Comparison of ENCODE assay signal across 34 cellular contexts in genomic region chr3:77668398-77668797, GRCh38.
"Had no signal": no experiment of that assay in that cellular context is flagged by ENCODE, and none has a peak within 500 bp of the region (broad histone marks: within the 10 kb centered on the region; RNA-seq: fewer than 3 reads in every experiment).

No MANE protein-coding gene starts in this region.

- H3K4me1 Mint-ChIP-seq: activated B cell treated with CpG ODN at 0.5 μM for 24 hours; activated CD4-positive, alpha-beta T cell treated with anti-CD3 and anti-CD28 coated beads, Interleukin-2, amount 10 ng/mL, durations not matched to agents 24 days and 14 days; activated CD8-positive, alpha-beta memory T cell treated with anti-CD3 and anti-CD28 coated beads, Interleukin-2, amount 10 ng/mL, durations not matched to agents 7 days and 5 days; activated naive CD4-positive, alpha-beta T cell treated with anti-CD3 and anti-CD28 coated beads, Interleukin-2, amount 50 U/mL, for 24 hours; activated naive CD8-positive, alpha-beta T cell treated with anti-CD3 and anti-CD28 coated beads for 36 hours; activated naive CD8-positive, alpha-beta T cell treated with anti-CD3 and anti-CD28 coated beads, Interleukin-2, amount 50 U/mL, for 24 hours; T-helper 17 cell had no signal

- H3K36me3 Mint-ChIP-seq: activated CD4-positive, alpha-beta memory T cell treated with anti-CD3 and anti-CD28 coated beads for 36 hours; activated CD8-positive, alpha-beta memory T cell treated with anti-CD3 and anti-CD28 coated beads, Interleukin-2, amount 10 ng/mL, durations not matched to agents 7 days and 5 days; activated naive CD4-positive, alpha-beta T cell treated with anti-CD3 and anti-CD28 coated beads, Interleukin-2, amount 50 U/mL, for 24 hours; activated naive CD8-positive, alpha-beta T cell treated with anti-CD3 and anti-CD28 coated beads for 36 hours had no signal

- H3K27me3 ChIP-seq: adrenal gland, body of pancreas, heart left ventricle had no signal

- H3K27me3 Mint-ChIP-seq: activated B cell treated with CpG ODN at 0.5 μM for 24 hours; activated CD4-positive, alpha-beta memory T cell treated with anti-CD3 and anti-CD28 coated beads for 36 hours; activated CD4-positive, alpha-beta T cell treated with anti-CD3 and anti-CD28 coated beads, Interleukin-2, amount 10 ng/mL, durations not matched to agents 24 days and 14 days; activated CD8-positive, alpha-beta memory T cell treated with anti-CD3 and anti-CD28 coated beads, Interleukin-2, amount 10 ng/mL, durations not matched to agents 7 days and 5 days; activated naive CD4-positive, alpha-beta T cell treated with anti-CD3 and anti-CD28 coated beads, Interleukin-2, amount 50 U/mL, for 24 hours; activated naive CD8-positive, alpha-beta T cell treated with anti-CD3 and anti-CD28 coated beads for 36 hours; activated naive CD8-positive, alpha-beta T cell treated with anti-CD3 and anti-CD28 coated beads, Interleukin-2, amount 50 U/mL, for 24 hours; T-helper 17 cell had no signal

- H3K27ac Mint-ChIP-seq: activated B cell treated with CpG ODN at 0.5 μM for 24 hours; activated CD4-positive, alpha-beta memory T cell treated with anti-CD3 and anti-CD28 coated beads for 36 hours; activated CD4-positive, alpha-beta T cell treated with anti-CD3 and anti-CD28 coated beads, Interleukin-2, amount 10 ng/mL, durations not matched to agents 24 days and 14 days; activated CD8-positive, alpha-beta memory T cell treated with anti-CD3 and anti-CD28 coated beads, Interleukin-2, amount 10 ng/mL, durations not matched to agents 7 days and 5 days; activated CD8-positive, alpha-beta T cell treated with anti-CD3 and anti-CD28 coated beads, Interleukin-2, amount 10 ng/mL, durations not matched to agents 7 days and 5 days; activated naive CD4-positive, alpha-beta T cell treated with anti-CD3 and anti-CD28 coated beads for 36 hours; activated naive CD4-positive, alpha-beta T cell treated with anti-CD3 and anti-CD28 coated beads, Interleukin-2, amount 50 U/mL, for 24 hours; activated naive CD8-positive, alpha-beta T cell treated with anti-CD3 and anti-CD28 coated beads for 36 hours; activated naive CD8-positive, alpha-beta T cell treated with anti-CD3 and anti-CD28 coated beads, Interleukin-2, amount 50 U/mL, for 24 hours; activated T-helper 1 cell treated with anti-CD3 and anti-CD28 coated beads, Interleukin-12 subunit alpha, Interleukin-12 subunit beta, Interleukin-2, Interleukin-4 antibody, amounts not matched to agents 30 ng/mL and 10 ng/mL and 1 ng/mL, durations not matched to agents 14 hours and 24 hours and 36 hours; activated T-helper 2 cell treated with anti-CD3 and anti-CD28 coated beads, Interferon-gamma antibody, Interleukin-2, Interleukin-4, amounts not matched to agents 10 μg/mL and 5 μg/mL and 100 μg/mL, durations not matched to agents 14 hours and 24 hours and 36 hours; T-helper 17 cell; T-helper 2 cell treated with Interferon-gamma antibody and Interleukin-4, amounts not matched to agents 5 μg/mL and 100 μg/mL, for 36 hours had no signal

- FAIRE-seq: colon, endometrium, frontal cortex had no signal

- H3K27ac ChIP-seq: adrenal gland, body of pancreas, heart left ventricle, WERI-Rb-1 had no signal

- DNase-seq: activated B cell treated with CpG ODN at 0.5 μM for 24 hours; activated CD4-positive, alpha-beta memory T cell treated with anti-CD3 and anti-CD28 coated beads for 36 hours; activated CD4-positive, alpha-beta T cell treated with anti-CD3 and anti-CD28 coated beads, Interleukin-2, amount 10 ng/mL, durations not matched to agents 24 days and 14 days; activated CD8-positive, alpha-beta memory T cell treated with anti-CD3 and anti-CD28 coated beads, Interleukin-2, amount 10 ng/mL, durations not matched to agents 7 days and 5 days; activated CD8-positive, alpha-beta memory T cell treated with anti-CD3 and anti-CD28 coated beads, Interleukin-2, amount 50 U/mL, for 4 hours; activated CD8-positive, alpha-beta T cell treated with anti-CD3 and anti-CD28 coated beads, Interleukin-2, amount 10 ng/mL, durations not matched to agents 7 days and 5 days; activated effector memory CD4-positive, alpha-beta T cell treated with anti-CD3 and anti-CD28 coated beads, Interleukin-2, amount 50 U/mL, for 16 hours; activated naive CD4-positive, alpha-beta T cell treated with anti-CD3 and anti-CD28 coated beads for 36 hours; activated naive CD8-positive, alpha-beta T cell treated with anti-CD3 and anti-CD28 coated beads for 36 hours; activated naive CD8-positive, alpha-beta T cell treated with anti-CD3 and anti-CD28 coated beads, Interleukin-2, amount 50 U/mL, for 24 hours; activated T-cell treated with anti-CD3 and anti-CD28 coated beads, Interleukin-2, amount 50 U/mL, for 1 hour; activated T-cell treated with anti-CD3 and anti-CD28 coated beads, Interleukin-2, amount 50 U/mL, for 48 hours; adrenal gland; amygdala; aorta; body of pancreas; caudate nucleus; cortex of kidney; effector CD8-positive, alpha-beta T cell; glutamatergic neuron; heart left ventricle; T-helper 1 cell; T-helper 17 cell; T1000; WERI-Rb-1 had no signal

- H3K4me1 ChIP-seq: adrenal gland, body of pancreas, heart left ventricle had no signal

- H3K9me3 ChIP-seq: adrenal gland, body of pancreas had no signal

- ATAC-seq: activated CD4-positive, CD25-positive, alpha-beta regulatory T cell treated with anti-CD3 and anti-CD28 coated beads, Interleukin-2, amount 50 U/mL, for 24 hours; activated CD8-positive, alpha-beta memory T cell treated with anti-CD3 and anti-CD28 coated beads, Interleukin-2, amount 10 ng/mL, durations not matched to agents 7 days and 5 days; activated CD8-positive, alpha-beta T cell treated with anti-CD3 and anti-CD28 coated beads, Interleukin-2, amount 10 ng/mL, durations not matched to agents 7 days and 5 days; activated naive CD8-positive, alpha-beta T cell treated with anti-CD3 and anti-CD28 coated beads, Interleukin-2, amount 50 U/mL, for 24 hours; body of pancreas; esophagus mucosa; heart left ventricle; T-helper 17 cell had no signal

- H3K36me3 ChIP-seq: adrenal gland, heart left ventricle, WERI-Rb-1 had no signal

- H3K9me3 Mint-ChIP-seq: activated naive CD4-positive, alpha-beta T cell treated with anti-CD3 and anti-CD28 coated beads, Interleukin-2, amount 50 U/mL, for 24 hours had no signal

- H3K4me3 Mint-ChIP-seq: activated B cell treated with CpG ODN at 0.5 μM for 24 hours; activated CD4-positive, alpha-beta memory T cell treated with anti-CD3 and anti-CD28 coated beads for 36 hours; activated CD4-positive, alpha-beta T cell treated with anti-CD3 and anti-CD28 coated beads, Interleukin-2, amount 10 ng/mL, durations not matched to agents 24 days and 14 days; activated CD8-positive, alpha-beta memory T cell treated with anti-CD3 and anti-CD28 coated beads, Interleukin-2, amount 10 ng/mL, durations not matched to agents 7 days and 5 days; activated CD8-positive, alpha-beta T cell treated with anti-CD3 and anti-CD28 coated beads, Interleukin-2, amount 10 ng/mL, durations not matched to agents 7 days and 5 days; activated naive CD4-positive, alpha-beta T cell treated with anti-CD3 and anti-CD28 coated beads for 36 hours; activated naive CD4-positive, alpha-beta T cell treated with anti-CD3 and anti-CD28 coated beads, Interleukin-2, amount 50 U/mL, for 24 hours; activated naive CD8-positive, alpha-beta T cell treated with anti-CD3 and anti-CD28 coated beads for 36 hours; activated naive CD8-positive, alpha-beta T cell treated with anti-CD3 and anti-CD28 coated beads, Interleukin-2, amount 50 U/mL, for 24 hours; activated T-helper 1 cell treated with anti-CD3 and anti-CD28 coated beads, Interleukin-12 subunit alpha, Interleukin-12 subunit beta, Interleukin-2, Interleukin-4 antibody, amounts not matched to agents 30 ng/mL and 10 ng/mL and 1 ng/mL, durations not matched to agents 14 hours and 24 hours and 36 hours; T-helper 17 cell; T-helper 2 cell treated with Interferon-gamma antibody and Interleukin-4, amounts not matched to agents 5 μg/mL and 100 μg/mL, for 36 hours had no signal

- H3K4me3 ChIP-seq: adrenal gland, body of pancreas, heart left ventricle had no signal
